ENCODE assay signal across 8 cellular contexts in genomic region chr17:7394452-7395191, GRCh38. TPM values are rescaled to one million over a fixed set of nuclear protein-coding genes. Genes with fewer than 3 reads are reported as not detected.
DNase-seq lines count a peak whose midpoint lies in the region; ATAC-seq and TF ChIP-seq lines count a peak whose summit lies in the region.

Gene PLSCR3 (minus strand): TSS chr17:7394525. CDS start chr17:7394110, 415 bp downstream.

- peaks cover 28% of the 10 kb centered on the region for H3K36me3 ChIP-seq in osteoblast (ENCODE audit: insufficient read depth, low read length)

- peaks cover 26% of the 10 kb centered on the region for H3K4me1 Mint-ChIP-seq in activated naive CD8-positive, alpha-beta T cell (ENCODE audit: low read depth)

- peaks cover 11% of the 10 kb centered on the region for H3K4me1 ChIP-seq in osteoblast (ENCODE audit: insufficient read depth, low read length)

- H3K79me2 ChIP-seq in osteoblast (ENCODE audit: insufficient read depth, low read length), result peaks cover 7% of the 10 kb centered on the region

- no peaks in the 10 kb centered on the region for H3K9me3 Mint-ChIP-seq in activated naive CD8-positive, alpha-beta T cell (ENCODE audit: low read depth)

- no peaks in the 10 kb centered on the region for H3K27me3 ChIP-seq in osteoblast (ENCODE audit: insufficient read depth, low read length)

- H3K27ac Mint-ChIP-seq in activated naive CD8-positive, alpha-beta T cell, result peak within 1 kb of the TSS; percentile 95

- peak within 1 kb of the TSS; percentile 96 for H2AFZ ChIP-seq in osteoblast (ENCODE audit: low read length)

- H3K4me3 ChIP-seq in osteoblast (ENCODE audit: insufficient read depth, low read length), result peak within 1 kb of the TSS; percentile 85

- H3K4me2 ChIP-seq in osteoblast (ENCODE audit: insufficient read depth, low read length), result peak within 1 kb of the TSS; percentile 95

- H3K9me3 ChIP-seq in osteoblast (ENCODE audit: low read depth, low read length), result no peaks in the 10 kb centered on the region

- H3K27me3 Mint-ChIP-seq in activated naive CD8-positive, alpha-beta T cell, result no peaks in the 10 kb centered on the region

- ATAC-seq in GM21786 (IDR thresholded peaks at IDR 0.05; ENCODE audit: unreplicated experiment), result peak; percentile 71

- H3K4me3 Mint-ChIP-seq in activated naive CD8-positive, alpha-beta T cell, result peak within 1 kb of the TSS; percentile 93

- no peaks in the 10 kb centered on the region for H3K36me3 Mint-ChIP-seq in activated naive CD8-positive, alpha-beta T cell

- no peaks in the 10 kb centered on the region for H4K20me1 ChIP-seq in osteoblast (ENCODE audit: insufficient read depth, low read length)

- DNase-seq in Daoy (ENCODE audit: low read depth) (peak; percentile 95), LHCN-M2 (ENCODE audit: low read depth) (peak; percentile 82), SKM-1 treated with dmso at 0.1 percent for 144 hours (lab: John Stamatoyannopoulos, UW; ENCODE audit: unreplicated experiment) (peak; percentile 41), glomerular visceral epithelial cell (ENCODE audit: extremely low spot score) (peak; percentile 92), osteoblast (ENCODE audit: insufficient read length, low spot score, missing footprints) (peak; percentile 100)

- H3K27ac ChIP-seq in osteoblast (ENCODE audit: low read depth, low read length) (peak within 1 kb of the TSS; percentile 85), temporal lobe (ENCODE audit: low read depth, low read length) (peak within 1 kb of the TSS; percentile 82)

- peak; percentile 25 for TF ChIP-seq CTCF in osteoblast (IDR thresholded peaks at IDR 0.05; ENCODE audit: extremely low read depth, low read depth, low read length)

RNA-seq across cellular contexts. Expression of gene PLSCR3, which starts in this region (rescaled TPM):
- total RNA-seq in Daoy (2014; rRNA removed; shearing (Covaris generic)), result 14.1 TPM in 2 replicates
- 38.1 and 54.4 TPM in 2 replicates for total RNA-seq in LHCN-M2 (2014; rRNA removed)
- polyA plus RNA-seq in LHCN-M2 (2012), result 122 TPM
- 19.4 and 27.9 TPM in 2 replicates for total RNA-seq in osteoblast
- total RNA-seq in temporal lobe, result 9.3 TPM

Comparison
In these comparisons a context has a peak if more than half of its experiments do, and no peak if none do; other contexts are left out.
1. Peak in every context shown above with its lines: DNase-seq, ATAC-seq, H3K4me3 ChIP-seq and H3K27ac ChIP-seq.
2. DNase-seq: peak in every context shown above with its lines; median percentile 100 in osteoblast; 95 in Daoy; 92 in glomerular visceral epithelial cell; 82 in LHCN-M2; 41 in SKM-1 treated with dmso at 0.1 percent for 144 hours.